In the genomic region with DNA sequence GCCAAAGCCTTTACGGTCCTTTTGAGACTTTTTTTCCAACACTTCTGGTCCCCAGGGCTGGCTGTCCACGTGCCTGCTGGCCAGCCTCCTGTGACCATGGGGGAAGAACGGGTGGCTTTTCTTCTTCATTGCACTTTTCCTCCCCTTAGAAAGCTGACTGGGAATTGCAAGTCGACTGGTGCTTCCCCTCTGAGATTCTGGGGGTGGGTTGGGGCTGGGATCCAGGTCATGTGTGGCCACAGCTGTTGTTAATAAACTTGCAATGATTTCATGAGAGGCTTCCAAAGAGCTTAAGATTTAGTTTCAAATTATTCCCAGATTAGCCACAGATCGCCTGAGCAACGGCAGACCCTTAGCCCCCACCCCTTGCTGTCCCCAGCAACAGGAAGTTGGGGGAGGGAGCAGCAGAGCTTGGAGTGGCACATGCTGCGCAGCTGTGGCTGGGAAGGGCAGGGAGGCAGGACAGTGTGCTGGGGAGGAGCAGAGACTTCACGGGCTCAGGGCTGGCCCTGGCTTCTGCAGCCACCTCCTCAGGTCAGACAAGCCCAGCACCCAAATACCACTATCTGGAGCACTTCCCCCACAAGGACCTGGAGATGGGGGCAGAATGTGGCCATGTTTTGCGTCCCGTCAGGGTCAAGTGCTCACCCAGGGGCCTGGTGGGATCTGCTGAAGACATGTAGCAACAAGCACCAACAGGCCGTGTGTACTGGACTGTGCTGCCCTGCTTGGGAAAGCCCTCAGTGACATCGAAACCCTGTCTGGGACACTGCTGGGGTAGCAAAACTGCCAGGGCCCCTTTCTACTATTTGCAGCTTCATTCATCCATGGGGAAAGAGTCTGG, we compare ENCODE assay signal across 8 cellular contexts. TPM values are rescaled to one million over a fixed set of nuclear protein-coding genes. Genes with fewer than 3 reads are reported as not detected.
DNase-seq lines count a peak whose midpoint lies in the region; ATAC-seq and TF ChIP-seq lines count a peak whose summit lies in the region.

No MANE protein-coding gene starts in this region.

- in situ Hi-C loops in Caki2 (cut with HindIII; ENCODE audit: low pct_unique_long_range_greater_than_20kb, low sequenced_read_pairs), result no loop called here

- H3K79me2 ChIP-seq in trophoblast cell (ENCODE audit: control insufficient read depth, insufficient read depth, low read length, poor library complexity), result peaks cover 6% of the 10 kb centered on the region

- peak overlapping the region; percentile 11 for H3K27ac ChIP-seq in trophoblast cell (ENCODE audit: low read depth, low read length)
- no peak overlapping the region for H3K27ac ChIP-seq in CD4-positive, alpha-beta memory T cell (ENCODE audit: low read depth, low read length)

- H3K9me3 Mint-ChIP-seq in CD4-positive, alpha-beta memory T cell, result peaks cover 0 to 2% (median 0%) of the 10 kb centered on the region in 8 donors

- POLR2A ChIA-PET in CD4-positive, alpha-beta memory T cell (lab: Charles Lee; ENCODE audit: partially characterized antibody), result interaction anchor here (0.5 kb wide), 1 partner anchor 55 kb away, joined by 3 read pairs; no protein-coding TSS in a partner anchor

- no peaks in the 10 kb centered on the region for H3K9me3 ChIP-seq in trophoblast cell (ENCODE audit: insufficient read depth, low read depth, low read length)
- no peaks in the 10 kb centered on the region for H3K9me3 ChIP-seq in CD4-positive, alpha-beta memory T cell (ENCODE audit: control insufficient read depth in 1 of 2, low read length in 2 of 2)

- peak overlapping the region; percentile 17 for H3K4ac ChIP-seq in trophoblast cell (ENCODE audit: low read depth, low read length)

- intact Hi-C loops in CD4-positive, alpha-beta memory T cell (cut with micrococcal nuclease), result no loop called here

- peak overlapping the region; percentile 80 for H2AK5ac ChIP-seq in trophoblast cell (ENCODE audit: low read length)

- H2BK120ac ChIP-seq in trophoblast cell (ENCODE audit: insufficient read depth, low read length, poor library complexity), result peak overlapping the region; percentile 75

- no peak overlapping the region for H3K4me3 Mint-ChIP-seq in CD4-positive, alpha-beta memory T cell

- H3K9ac ChIP-seq in trophoblast cell (ENCODE audit: low read length), result no peak overlapping the region

- peak overlapping the region; percentile 83 for H2BK12ac ChIP-seq in trophoblast cell (ENCODE audit: low read length)

- DNase-seq in Caki2 (ENCODE audit: low read depth) (peak; percentile 40), foreskin melanocyte (peak; percentile 39), trophoblast cell (no peak), NCI-H748 treated with DMSO at 0.1 percent for 48 hours (lab: John Stamatoyannopoulos, UW) (no peak), NCI-H1436 treated with DMSO at 0.1 percent for 48 hours (lab: John Stamatoyannopoulos, UW) (no peak)
- DNase-seq in CD4-positive, alpha-beta memory T cell, result no peak

- no peak overlapping the region for H3K23ac ChIP-seq in trophoblast cell (ENCODE audit: low read length)

- H2AFZ ChIP-seq in trophoblast cell (ENCODE audit: insufficient read depth, low read length, poor library complexity), result peak overlapping the region; percentile 43

- peaks cover 37 to 50% of the 10 kb centered on the region in 2 experiments for H3K4me1 ChIP-seq in trophoblast cell (ENCODE audit: control insufficient read depth in 1 of 2, insufficient read depth in 2 of 2, low read length in 2 of 2)
- peaks cover 31% of the 10 kb centered on the region for H3K4me1 ChIP-seq in CD4-positive, alpha-beta memory T cell (ENCODE audit: insufficient read depth, low read length)

- H4K91ac ChIP-seq in trophoblast cell (ENCODE audit: low read depth, low read length), result peak overlapping the region; percentile 22

- peaks cover 24 to 41% (median 32%) of the 10 kb centered on the region in 4 donors for H3K4me1 Mint-ChIP-seq in CD4-positive, alpha-beta memory T cell

- no peak for ATAC-seq in HG03097 (IDR thresholded peaks at IDR 0.05; ENCODE audit: low FRiP score, unreplicated experiment)

- H3K79me1 ChIP-seq in trophoblast cell (ENCODE audit: low read length), result peaks cover 41% of the 10 kb centered on the region

- H4K8ac ChIP-seq in trophoblast cell (ENCODE audit: low read depth, low read length), result peak overlapping the region; percentile 52

- no peak overlapping the region for H4K12ac ChIP-seq in trophoblast cell (ENCODE audit: low read depth, low read length)

- H3K27ac Mint-ChIP-seq in CD4-positive, alpha-beta memory T cell, result peak overlapping the region in 2 of 7 donors; percentile 46 to 60

- no peaks in the 10 kb centered on the region for H3K27me3 Mint-ChIP-seq in CD4-positive, alpha-beta memory T cell

- H2BK5ac ChIP-seq in trophoblast cell (ENCODE audit: low read depth, low read length, poor library complexity), result peak overlapping the region; percentile 54

- WGBS in trophoblast cell (ENCODE audit: extremely low coverage, insufficient coverage, insufficient read length), result no CpG with 5 or more reads among the region's 12 CpGs

- peaks cover 2 to 10% of the 10 kb centered on the region in 2 experiments for H3K36me3 ChIP-seq in trophoblast cell (ENCODE audit: control insufficient read depth in 1 of 2, insufficient read depth in 2 of 2, low read length in 2 of 2)
- H3K36me3 ChIP-seq in CD4-positive, alpha-beta memory T cell (ENCODE audit: insufficient read depth, low read length), result peaks cover 46% of the 10 kb centered on the region

- peak overlapping the region; percentile 71 for H3K14ac ChIP-seq in trophoblast cell (ENCODE audit: low read length)

- H3K4me2 ChIP-seq in trophoblast cell (ENCODE audit: low read length), result no peak overlapping the region

- CTCF ChIA-PET in CD4-positive, alpha-beta memory T cell (lab: Charles Lee; ENCODE audit: partially characterized antibody), result interaction anchor here (0.6 to 1.6 kb wide), 4 partner anchors 14 to 427 kb away, joined by 3 to 6 read pairs (median 6); no protein-coding TSS in a partner anchor

- H3K4me3 ChIP-seq in trophoblast cell (ENCODE audit: low read depth, low read length), result no peak overlapping the region
- no peak overlapping the region for H3K4me3 ChIP-seq in CD4-positive, alpha-beta memory T cell (ENCODE audit: low read length in 2 of 2)

- H3K27me3 ChIP-seq in trophoblast cell (ENCODE audit: insufficient read depth, low read length), result no peaks in the 10 kb centered on the region
- H3K27me3 ChIP-seq in CD4-positive, alpha-beta memory T cell (ENCODE audit: insufficient read depth, low read length), result no peaks in the 10 kb centered on the region

- H3K36me3 Mint-ChIP-seq in CD4-positive, alpha-beta memory T cell, result peaks cover 32 to 54% of the 10 kb centered on the region in 2 donors

- H3K18ac ChIP-seq in trophoblast cell (ENCODE audit: low read length), result peak overlapping the region; percentile 87

TF ChIP-seq in PFSK-1, 5 proteins besides CTCF, POLR2A, EP300 and RAD21:
- TF ChIP-seq POLR2AphosphoS5 (IDR thresholded peaks at IDR 0.05; ENCODE audit: low read depth, low read length), result peak; percentile 57; the same call in 1 of the 2 replicates
- TF ChIP-seq, protein P1, sequence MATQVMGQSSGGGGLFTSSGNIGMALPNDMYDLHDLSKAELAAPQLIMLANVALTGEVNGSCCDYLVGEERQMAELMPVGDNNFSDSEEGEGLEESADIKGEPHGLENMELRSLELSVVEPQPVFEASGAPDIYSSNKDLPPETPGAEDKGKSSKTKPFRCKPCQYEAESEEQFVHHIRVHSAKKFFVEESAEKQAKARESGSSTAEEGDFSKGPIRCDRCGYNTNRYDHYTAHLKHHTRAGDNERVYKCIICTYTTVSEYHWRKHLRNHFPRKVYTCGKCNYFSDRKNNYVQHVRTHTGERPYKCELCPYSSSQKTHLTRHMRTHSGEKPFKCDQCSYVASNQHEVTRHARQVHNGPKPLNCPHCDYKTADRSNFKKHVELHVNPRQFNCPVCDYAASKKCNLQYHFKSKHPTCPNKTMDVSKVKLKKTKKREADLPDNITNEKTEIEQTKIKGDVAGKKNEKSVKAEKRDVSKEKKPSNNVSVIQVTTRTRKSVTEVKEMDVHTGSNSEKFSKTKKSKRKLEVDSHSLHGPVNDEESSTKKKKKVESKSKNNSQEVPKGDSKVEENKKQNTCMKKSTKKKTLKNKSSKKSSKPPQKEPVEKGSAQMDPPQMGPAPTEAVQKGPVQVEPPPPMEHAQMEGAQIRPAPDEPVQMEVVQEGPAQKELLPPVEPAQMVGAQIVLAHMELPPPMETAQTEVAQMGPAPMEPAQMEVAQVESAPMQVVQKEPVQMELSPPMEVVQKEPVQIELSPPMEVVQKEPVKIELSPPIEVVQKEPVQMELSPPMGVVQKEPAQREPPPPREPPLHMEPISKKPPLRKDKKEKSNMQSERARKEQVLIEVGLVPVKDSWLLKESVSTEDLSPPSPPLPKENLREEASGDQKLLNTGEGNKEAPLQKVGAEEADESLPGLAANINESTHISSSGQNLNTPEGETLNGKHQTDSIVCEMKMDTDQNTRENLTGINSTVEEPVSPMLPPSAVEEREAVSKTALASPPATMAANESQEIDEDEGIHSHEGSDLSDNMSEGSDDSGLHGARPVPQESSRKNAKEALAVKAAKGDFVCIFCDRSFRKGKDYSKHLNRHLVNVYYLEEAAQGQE (IDR thresholded peaks at IDR 0.05; ENCODE audit: insufficient read depth in 1 of 2, low read depth in 2 of 2, low read length in 2 of 2), result no peak
- 0 out of 2 replicates have a peak, but pooled peaks have one; percentile 15 for TF ChIP-seq TAF1 (IDR thresholded peaks at IDR 0.05; ENCODE audit: borderline replicate concordance, insufficient read depth, low read length)
- peak; percentile 85; the same call in 1 of the 2 replicates for TF ChIP-seq SIN3A (IDR thresholded peaks at IDR 0.05; ENCODE audit: borderline replicate concordance, insufficient read depth, low read length)
- TF ChIP-seq FOXP2 (optimal IDR thresholded peaks at IDR 0.05; ENCODE audit: borderline replicate concordance, extremely low read depth, extremely low read length, insufficient read depth), result peak; percentile 100
TF ChIP-seq in PFSK-1: peak in this region for 4.

RNA-seq across cellular contexts. Expression of a gene that starts 41.7 kb away (rescaled TPM):
- total RNA-seq in Caki2 (2014; rRNA removed; shearing (Covaris generic); ENCODE audit: low replicate concordance), result 509 and 560 TPM in 2 replicates
- polyA plus RNA-seq in PFSK-1 (2012; ENCODE audit: insufficient read length, low read depth), result 229 TPM
- 507 and 526 TPM in 2 replicates for polyA plus RNA-seq in trophoblast cell (2013)
- total RNA-seq in CD4-positive, alpha-beta memory T cell, result 1 to 10 TPM; 1.0 to 1.3 TPM
- under 1 TPM; 0.14 to 0.53 TPM for polyA plus RNA-seq in CD4-positive, alpha-beta memory T cell

Comparison
In these comparisons a context has a peak if more than half of its experiments do, and no peak if none do; other contexts are left out.
1. DNase-seq: peak in Caki2 (single experiment) and foreskin melanocyte (single experiment); none in trophoblast cell (0 of 2), NCI-H748 treated with DMSO at 0.1 percent for 48 hours (single experiment), CD4-positive, alpha-beta memory T cell (0 of 5) and NCI-H1436 treated with DMSO at 0.1 percent for 48 hours (single experiment).
2. RNA of a gene that starts 41.7 kb away (total RNA-seq): 509 to 560 TPM in Caki2; 1.0 to 1.3 TPM in CD4-positive, alpha-beta memory T cell; every median in the first group is over 100 times any median in the second.